8 cellular contexts compared by ENCODE assay signal in genomic region chr14:75258079-75258802, GRCh38. TPM values are rescaled to one million over a fixed set of nuclear protein-coding genes. Genes with fewer than 3 reads are reported as not detected.
DNase-seq lines count a peak whose midpoint lies in the region; ATAC-seq and TF ChIP-seq lines count a peak whose summit lies in the region.

No MANE protein-coding gene starts in this region.

- H3K9me3 ChIP-seq in Karpas-422 (ENCODE audit: low read length): no peaks in the 10 kb centered on the region

- peaks cover 45% of the 10 kb centered on the region for H3K4me1 Mint-ChIP-seq in chondrocyte (ENCODE audit: low read depth)

- H3K27ac Mint-ChIP-seq in chondrocyte (ENCODE audit: unreplicated experiment): peak overlapping the region; percentile 100

- no peaks in the 10 kb centered on the region for H3K36me3 ChIP-seq in Karpas-422 (ENCODE audit: insufficient read depth, low read length)

- no peak for TF ChIP-seq CTCF in chondrocyte (IDR thresholded peaks at IDR 0.05)

- H3K9ac ChIP-seq in Karpas-422 (ENCODE audit: low read length): peak overlapping the region; percentile 65

- H4K20me1 ChIP-seq in Karpas-422 (ENCODE audit: insufficient read depth, low read depth, low read length): no peaks in the 10 kb centered on the region

- no peaks in the 10 kb centered on the region for H3K36me3 Mint-ChIP-seq in chondrocyte (ENCODE audit: low read depth)

- H3K27ac ChIP-seq in Karpas-422 (ENCODE audit: low read length): no peak overlapping the region

- H3K4me1 ChIP-seq in Karpas-422 (ENCODE audit: low read length): peaks cover 22% of the 10 kb centered on the region

- H3K27me3 Mint-ChIP-seq in chondrocyte (ENCODE audit: low read depth): no peaks in the 10 kb centered on the region

- DNase-seq in GM04503 (ENCODE audit: low read depth) (peak; percentile 71), Karpas-422 (no peak), chondrocyte (ENCODE audit: low spot score) (no peak), mucosa of gallbladder (ENCODE audit: low spot score) (peak; percentile 45), NCI-H82 (lab: John Stamatoyannopoulos, UW) (no peak), cerebellum (ENCODE audit: low spot score) (no peak)

- H2AFZ ChIP-seq in Karpas-422 (ENCODE audit: low read length): peak overlapping the region; percentile 51

- H3K4me3 ChIP-seq in Karpas-422 (ENCODE audit: low read length): peak overlapping the region; percentile 57

- H3K9me3 Mint-ChIP-seq in chondrocyte (ENCODE audit: low read depth): no peaks in the 10 kb centered on the region

- ATAC-seq in GM18870 (IDR thresholded peaks at IDR 0.05; ENCODE audit: unreplicated experiment) (no peak), GM21423 (IDR thresholded peaks at IDR 0.05; ENCODE audit: unreplicated experiment) (no peak)

- no peaks in the 10 kb centered on the region for H3K9me2 ChIP-seq in Karpas-422 (replicated peaks; ENCODE audit: insufficient read depth, low read length)

- no peaks in the 10 kb centered on the region for H3K27me3 ChIP-seq in Karpas-422 (ENCODE audit: low read length)

- peak overlapping the region; percentile 87 for H3K4me3 Mint-ChIP-seq in chondrocyte (ENCODE audit: unreplicated experiment)

- H3K79me2 ChIP-seq in Karpas-422 (ENCODE audit: low read length): no peaks in the 10 kb centered on the region

- peak overlapping the region; percentile 71 for H3K4me2 ChIP-seq in Karpas-422 (ENCODE audit: low read depth, low read length, poor library complexity, severe bottlenecking)

RNA-seq across cellular contexts. Expression of gene FOS, which starts 20.4 kb away (rescaled TPM):
- total RNA-seq in Karpas-422 (2014; rRNA removed; shearing (Covaris generic); ENCODE audit: low replicate concordance): 3.8 and 5.5 TPM in 2 replicates
- 116 to 175 TPM (median 152 TPM) in 3 replicates for total RNA-seq in chondrocyte
- 165 TPM for total RNA-seq in mucosa of gallbladder
- total RNA-seq in cerebellum: 36.3 TPM

Comparison
In these comparisons a context has a peak if more than half of its experiments do, and no peak if none do; other contexts are left out.
1. DNase-seq: peak in GM04503 (single experiment) and mucosa of gallbladder (single experiment); none in Karpas-422 (single experiment), chondrocyte (single experiment), NCI-H82 (single experiment) and cerebellum (single experiment).